In genomic region chr5:142023836-142024235, GRCh38 we compare ENCODE assay signal across 20 cellular contexts. TPM values are rescaled to one million over a fixed set of nuclear protein-coding genes. Genes with fewer than 3 reads are reported as not detected.
DNase-seq lines count a peak whose midpoint lies in the region; ATAC-seq and TF ChIP-seq lines count a peak whose summit lies in the region.
"Had no signal": no experiment of that assay in that cellular context is flagged by ENCODE, and none has a peak within 500 bp of the region (broad histone marks: within the 10 kb centered on the region; RNA-seq: fewer than 3 reads in every experiment).

No MANE protein-coding gene starts in this region.

- H3K4me1 ChIP-seq in DND-41 (ENCODE audit: insufficient read depth, low read length) = peaks cover 20% of the 10 kb centered on the region
- H3K4me1 ChIP-seq in left lung = peaks cover 0 to 11% of the 10 kb centered on the region in 2 donors

- TF ChIP-seq CTCF in DND-41 (IDR thresholded peaks at IDR 0.05; ENCODE audit: borderline replicate concordance, extremely low read depth, low read length, poor library complexity, severe bottlenecking) = no peak
- no peak for TF ChIP-seq CTCF in left lung (IDR thresholded peaks at IDR 0.05)

- no peaks in the 10 kb centered on the region for H4K20me1 ChIP-seq in DND-41 (ENCODE audit: insufficient read depth, low read length)

- no peaks in the 10 kb centered on the region for H3K36me3 ChIP-seq in DND-41 (ENCODE audit: insufficient read depth, low read length)
- no peaks in the 10 kb centered on the region for H3K36me3 ChIP-seq in left lung
- H3K36me3 ChIP-seq: BLaER1, left ventricle myocardium inferior, tibial nerve had no signal

- peak overlapping the region; percentile 95 for H2AFZ ChIP-seq in DND-41 (ENCODE audit: low read depth, low read length)

- H3K4me3 Mint-ChIP-seq in natural killer cell treated with Interleukin-12 subunit alpha and Interleukin-12 subunit beta and Interleukin-15 and Interleukin-18, amount 100 ng/mL, for 72 hours = no peak overlapping the region

- no peaks in the 10 kb centered on the region for H3K79me2 ChIP-seq in DND-41 (ENCODE audit: insufficient read depth, low read length)

- peaks cover 3% of the 10 kb centered on the region for H3K9me3 Mint-ChIP-seq in natural killer cell treated with Interleukin-12 subunit alpha and Interleukin-12 subunit beta and Interleukin-15 and Interleukin-18, amount 100 ng/mL, for 72 hours

- H3K4me3 ChIP-seq in DND-41 (ENCODE audit: low read depth in 1 of 2, low read length in 2 of 2) = no peak overlapping the region
- H3K4me3 ChIP-seq in left lung = no peak overlapping the region
- H3K4me3 ChIP-seq: BLaER1 had no signal

- H3K36me3 Mint-ChIP-seq in natural killer cell treated with Interleukin-12 subunit alpha and Interleukin-12 subunit beta and Interleukin-15 and Interleukin-18, amount 100 ng/mL, for 72 hours = no peaks in the 10 kb centered on the region

- peaks cover 20 to 22% of the 10 kb centered on the region in 2 donors for H3K4me1 Mint-ChIP-seq in natural killer cell treated with Interleukin-12 subunit alpha and Interleukin-12 subunit beta and Interleukin-15 and Interleukin-18, amount 100 ng/mL, for 72 hours (ENCODE audit: low read depth in 2 of 2)

- H3K27me3 ChIP-seq in DND-41 (ENCODE audit: insufficient read depth, low read length, poor library complexity) (no peaks in the 10 kb centered on the region), left lung (no peaks in the 10 kb centered on the region)
- H3K27me3 ChIP-seq: tibial nerve had no signal

- intact Hi-C loops in left lung (cut with DNase I) = no loop called here
- intact Hi-C loops in left colon (cut with DNase I, micrococcal nuclease) = no loop called here

- H3K27me3 Mint-ChIP-seq in natural killer cell treated with Interleukin-12 subunit alpha and Interleukin-12 subunit beta and Interleukin-15 and Interleukin-18, amount 100 ng/mL, for 72 hours = peaks cover 5 to 11% of the 10 kb centered on the region in 2 donors

- H3K27ac ChIP-seq in DND-41 (ENCODE audit: low read length) = no peak overlapping the region
- H3K27ac ChIP-seq in left lung = no peak overlapping the region
- H3K27ac ChIP-seq: BLaER1 had no signal

- H3K27ac Mint-ChIP-seq in natural killer cell treated with Interleukin-12 subunit alpha and Interleukin-12 subunit beta and Interleukin-15 and Interleukin-18, amount 100 ng/mL, for 72 hours = no peak overlapping the region

- H3K9me3 ChIP-seq in DND-41 (ENCODE audit: insufficient read depth, low read length, severe bottlenecking) (peaks cover 4% of the 10 kb centered on the region), left lung (peaks cover 0 to 7% of the 10 kb centered on the region in 2 donors)
- H3K9me3 ChIP-seq: tibial nerve had no signal

- DNase-seq in NCI-H2029 (lab: John Stamatoyannopoulos, UW) (peak; percentile 12), NCI-H2029 treated with DMSO at 0.1 percent for 48 hours (lab: John Stamatoyannopoulos, UW) (no peak), DND-41 (no peak), NCI-H748 treated with DMSO at 0.1 percent for 48 hours (lab: John Stamatoyannopoulos, UW) (peak; percentile 68), left lung (no peak), left colon (no peak)
- DNase-seq in natural killer cell treated with Interleukin-12 subunit alpha and Interleukin-12 subunit beta and Interleukin-15 and Interleukin-18, amount 100 ng/mL, for 72 hours (ENCODE audit: low spot score) = no peak
- DNase-seq: activated B cell treated with CpG ODN at 0.5 μM for 24 hours; DMS 273 treated with DMSO at 0.1 percent for 48 hours; left ventricle myocardium inferior; NCI-H1092; NCI-H226; nucleus accumbens; right cardiac atrium; SHP77 treated with DMSO at 0.1 percent for 48 hours; stimulated activated naive CD4-positive, alpha-beta T cell; T-helper 2 cell had no signal

- ATAC-seq in DND-41 (ENCODE audit: insufficient read depth, low read depth) (no peak), left lung (peak; percentile 28), HG02642 (IDR thresholded peaks at IDR 0.05; ENCODE audit: poor library complexity, unreplicated experiment) (no peak), left colon (no peak)
- ATAC-seq in natural killer cell treated with Interleukin-12 subunit alpha and Interleukin-12 subunit beta and Interleukin-15 and Interleukin-18, amount 100 ng/mL, for 72 hours = no peak

- peak overlapping the region; percentile 69 for H3K4me2 ChIP-seq in DND-41 (ENCODE audit: insufficient read depth, low read length)

- H3K9ac ChIP-seq in DND-41 (ENCODE audit: low read depth, low read length) = peak overlapping the region; percentile 63; the same call in 1 of the 2 replicates
- H3K9ac ChIP-seq: BLaER1 had no signal

RNA-seq across cellular contexts. Expression of gene GNPDA1, which starts 11.0 kb away (rescaled TPM):
- total RNA-seq in left lung (10 to 100 TPM; 43.5 to 54.6 TPM), left colon (10 to 100 TPM; 15.0 to 16.6 TPM)
- 1 to 10 TPM; 9.0 to 9.6 TPM for total RNA-seq in natural killer cell treated with Interleukin-12 subunit alpha and Interleukin-12 subunit beta and Interleukin-15 and Interleukin-18, amount 100 ng/mL, for 72 hours

RNA-seq across cellular contexts. Expression of gene RNF14, which starts 54.9 kb away (rescaled TPM):
- total RNA-seq in left lung (10 to 100 TPM; 50.1 to 53.8 TPM), left colon (10 to 100 TPM; 69.3 to 72.0 TPM)
- 10 to 100 TPM; 38.2 to 43.5 TPM for total RNA-seq in natural killer cell treated with Interleukin-12 subunit alpha and Interleukin-12 subunit beta and Interleukin-15 and Interleukin-18, amount 100 ng/mL, for 72 hours

Comparison
In these comparisons a context has a peak if more than half of its experiments do, and no peak if none do; other contexts are left out.
1. DNase-seq: peak in NCI-H2029 (single experiment) and NCI-H748 treated with DMSO at 0.1 percent for 48 hours (single experiment); none in NCI-H2029 treated with DMSO at 0.1 percent for 48 hours (single experiment), DND-41 (single experiment), left lung (0 of 2), natural killer cell treated with Interleukin-12 subunit alpha and Interleukin-12 subunit beta and Interleukin-15 and Interleukin-18, amount 100 ng/mL, for 72 hours (single experiment) and left colon (0 of 2).